9 cellular contexts compared by ENCODE assay signal in genomic region chr1:247574236-247574635, GRCh38. TPM values are rescaled to one million over a fixed set of nuclear protein-coding genes. Genes with fewer than 3 reads are reported as not detected.
"Had no signal": no experiment of that assay in that cellular context is flagged by ENCODE, and none has a peak within 500 bp of the region (broad histone marks: within the 10 kb centered on the region; RNA-seq: fewer than 3 reads in every experiment).

No MANE protein-coding gene starts in this region.

- H3K27ac ChIP-seq: GM23248 had no signal

- H3K36me3 ChIP-seq: HAP-1 had no signal

- H3K4me1 ChIP-seq: HAP-1 had no signal

- H3K4me3 ChIP-seq: GM23248, GM23338, HAP-1 had no signal

- H3K9ac ChIP-seq: GM23248 had no signal

- H3K9me3 ChIP-seq: HAP-1 had no signal

- DNase-seq: GM23248, GOT3, H7, H9, HCEC 1CT, HFFc6 had no signal

- H2AFZ ChIP-seq: GM23248, GM23338 had no signal

- H3K4me2 ChIP-seq: GM23338 had no signal

RNA-seq across cellular contexts. Expression of gene OR2G2, which starts 13.9 kb away (rescaled TPM):
- polyA plus RNA-seq: GM23248, GM23338, H1 had no signal

RNA-seq across cellular contexts. Expression of gene GCSAML, which starts 25.3 kb away (rescaled TPM):
- polyA plus RNA-seq: GM23248, GM23338, H1 had no signal

RNA-seq across cellular contexts. Expression of gene OR2G3, which starts 31.1 kb away (rescaled TPM):
- polyA plus RNA-seq: GM23248, GM23338, H1 had no signal

RNA-seq across cellular contexts. Expression of gene OR2C3, which starts 38.0 kb away (rescaled TPM):
- polyA plus RNA-seq: GM23248, GM23338, H1 had no signal
